ENCODE assay signal across 21 cellular contexts in genomic region chr12:65334534-65334933, GRCh38. TPM values are rescaled to one million over a fixed set of nuclear protein-coding genes. Genes with fewer than 3 reads are reported as not detected.
A peak's percentile ranks its signal among the peaks of the same experiment; 100 is the strongest.
DNase-seq lines count a peak whose midpoint lies in the region; ATAC-seq lines count a peak whose summit lies in the region.
"Had no signal": no experiment of that assay in that cellular context is flagged by ENCODE, and none has a peak within 500 bp of the region (broad histone marks: within the 10 kb centered on the region; RNA-seq: fewer than 3 reads in every experiment).

No MANE protein-coding gene starts in this region.

- intact Hi-C loops in Right ventricle myocardium superior (cut with DNase I) = no loop called here
- intact Hi-C loops in cardiac septum (cut with DNase I) = no loop called here
- intact Hi-C loops in head of caudate nucleus (cut with DNase I) = no loop called here

- DNase-seq in Right ventricle myocardium superior (no peak), cardiac septum (ENCODE audit: low spot score) (no peak), fibroblast of gingiva (ENCODE audit: low read depth) (peak; percentile 43), myocyte (ENCODE audit: low read depth) (peak; percentile 19), NCI-H146 (lab: John Stamatoyannopoulos, UW) (no peak), head of caudate nucleus (no peak), T1000 (lab: John Stamatoyannopoulos, UW) (no peak)
- DNase-seq: activated CD4-positive, CD25-positive, alpha-beta regulatory T cell treated with anti-CD3 and anti-CD28 coated beads, Interleukin-2, amount 50 U/mL, for 72 hours; CD8-positive, alpha-beta memory T cell; dorsolateral prefrontal cortex; lower lobe of right lung; MV-4-11; NCI-H2107; NCI-H748 treated with DMSO at 0.1 percent for 48 hours; nephron progenitor cell; PC-9; stimulated activated CD4-positive, alpha-beta T cell treated with anti-CD3 and anti-CD28 coated beads, Interleukin-4, amount 100 ng/mL, for 1 hour; stimulated activated CD8-positive, alpha-beta memory T cell treated with anti-CD3 and anti-CD28 coated beads, Interleukin-4, amount 100 ng/mL, for 48 hours; T-helper 2 cell had no signal

- ATAC-seq in Right ventricle myocardium superior (ENCODE audit: poor library complexity) = peak; percentile 75
- no peak for ATAC-seq in HG02981 (IDR thresholded peaks at IDR 0.05; ENCODE audit: unreplicated experiment)
- ATAC-seq: GM12878 had no signal

RNA-seq across cellular contexts. Expression of gene MSRB3, which starts 56.1 kb away (rescaled TPM):
- 130 TPM for total RNA-seq in Right ventricle myocardium superior
- total RNA-seq in cardiac septum = 166 TPM
- total RNA-seq in myocyte = 47.3 and 53.9 TPM in 2 replicates
- polyA plus RNA-seq in myocyte (2012) = 46.1 TPM
- total RNA-seq: CD8-positive, alpha-beta memory T cell had no signal
- polyA plus RNA-seq: CD8-positive, alpha-beta memory T cell had no signal

Comparison
In these comparisons a context has a peak if more than half of its experiments do, and no peak if none do; other contexts are left out.
1. DNase-seq: peak in fibroblast of gingiva (single experiment) and myocyte (single experiment); none in Right ventricle myocardium superior (single experiment), cardiac septum (single experiment), NCI-H146 (single experiment), head of caudate nucleus (0 of 42) and T1000 (single experiment).